8 cellular contexts compared by ENCODE assay signal in the genomic region with DNA sequence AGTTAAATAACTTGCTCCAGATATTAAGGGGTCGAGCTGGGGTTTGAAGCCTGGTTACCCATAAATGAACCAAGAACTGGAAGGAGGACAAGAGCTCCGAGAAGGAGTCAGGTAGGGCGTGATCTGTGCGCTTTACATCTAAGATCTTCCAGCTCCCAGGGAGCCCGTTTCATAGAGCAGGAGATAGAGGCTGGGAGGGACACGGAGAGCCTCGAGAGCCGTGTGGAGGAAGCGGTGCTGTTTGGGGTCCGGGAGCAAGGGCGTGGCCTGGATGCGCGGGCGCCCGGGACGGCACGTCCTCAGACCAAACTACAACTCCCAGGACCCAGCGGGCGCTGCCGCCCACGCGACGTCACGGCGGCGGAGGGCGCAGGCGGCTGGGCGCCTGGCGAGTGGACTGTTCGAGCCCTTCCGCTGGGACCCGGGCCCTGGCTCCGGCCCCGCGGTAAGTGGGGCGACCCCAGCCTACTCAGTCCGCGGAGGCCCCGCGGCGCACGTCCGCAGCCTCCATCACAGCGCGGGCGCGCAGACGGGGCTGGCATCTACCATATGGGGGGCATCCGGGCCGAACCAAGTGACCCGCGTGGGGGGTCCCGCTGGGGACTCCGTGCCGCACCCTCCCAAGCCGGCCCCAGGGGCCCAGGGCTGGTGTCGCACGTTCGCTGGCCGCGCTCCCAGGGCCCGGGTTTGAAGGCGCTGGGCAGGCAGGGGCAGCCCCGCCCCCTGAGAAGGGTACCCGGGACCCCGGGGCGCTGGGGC. TPM values are rescaled to one million over a fixed set of nuclear protein-coding genes. Genes with fewer than 3 reads are reported as not detected.
DNase-seq lines count a peak whose midpoint lies in the region; ATAC-seq and TF ChIP-seq lines count a peak whose summit lies in the region.

A gene (plus strand): TSS at position 352 of the 759 bp plus-strand sequence. CDS start 838 bp downstream, outside the sequence.

- no peak for TF ChIP-seq CTCF in natural killer cell (IDR thresholded peaks at IDR 0.05)

- intact Hi-C loops in activated T-helper 2 cell treated with anti-CD3 and anti-CD28 coated beads, Interferon-gamma antibody, Interleukin-2, Interleukin-4, amounts not matched to agents 10 μg/mL and 5 μg/mL and 100 μg/mL, durations not matched to agents 14 hours and 24 hours and 36 hours (cut with micrococcal nuclease), result loop anchor here (2.0 to 10.0 kb wide), 6 partner anchors 13 to 767 kb away; a partner anchor contains a TSS
- intact Hi-C loops in natural killer cell (cut with micrococcal nuclease), result loop anchor here (5.0 kb wide), 1 partner anchor 34 kb away; no protein-coding TSS in a partner anchor

- H3K4me1 Mint-ChIP-seq in activated T-helper 2 cell treated with anti-CD3 and anti-CD28 coated beads, Interferon-gamma antibody, Interleukin-2, Interleukin-4, amounts not matched to agents 10 μg/mL and 5 μg/mL and 100 μg/mL, durations not matched to agents 14 hours and 24 hours and 36 hours (ENCODE audit: low read depth), result peaks cover 18% of the 10 kb centered on the region
- peaks cover 19 to 25% of the 10 kb centered on the region in 2 donors for H3K4me1 Mint-ChIP-seq in natural killer cell
- peaks cover 44% of the 10 kb centered on the region for H3K4me1 Mint-ChIP-seq in stimulated activated naive CD8-positive, alpha-beta T cell treated with anti-CD3 and anti-CD28 coated beads, Interleukin-15, amount 100 ng/mL, for 72 hours

- peaks cover 38% of the 10 kb centered on the region for H3K36me3 Mint-ChIP-seq in activated T-helper 2 cell treated with anti-CD3 and anti-CD28 coated beads, Interferon-gamma antibody, Interleukin-2, Interleukin-4, amounts not matched to agents 10 μg/mL and 5 μg/mL and 100 μg/mL, durations not matched to agents 14 hours and 24 hours and 36 hours (ENCODE audit: low read depth)
- no peaks in the 10 kb centered on the region for H3K36me3 Mint-ChIP-seq in natural killer cell

- ATAC-seq in GM21423 (IDR thresholded peaks at IDR 0.05; ENCODE audit: unreplicated experiment) (peak; percentile 83), natural killer cell (peak; percentile 67 to 70 (median 69))
- peak; percentile 86 for ATAC-seq in stimulated activated naive CD8-positive, alpha-beta T cell treated with anti-CD3 and anti-CD28 coated beads, Interleukin-15, amount 100 ng/mL, for 72 hours

- no peaks in the 10 kb centered on the region for H3K9me3 Mint-ChIP-seq in activated T-helper 2 cell treated with anti-CD3 and anti-CD28 coated beads, Interferon-gamma antibody, Interleukin-2, Interleukin-4, amounts not matched to agents 10 μg/mL and 5 μg/mL and 100 μg/mL, durations not matched to agents 14 hours and 24 hours and 36 hours
- H3K9me3 Mint-ChIP-seq in natural killer cell, result no peaks in the 10 kb centered on the region
- no peaks in the 10 kb centered on the region for H3K9me3 Mint-ChIP-seq in stimulated activated naive CD8-positive, alpha-beta T cell treated with anti-CD3 and anti-CD28 coated beads, Interleukin-15, amount 100 ng/mL, for 72 hours

- peak within 1 kb of the TSS; percentile 90 for H3K4me3 ChIP-seq in HUES6 (ENCODE audit: low read depth, low read length)

- H3K4me1 ChIP-seq in HUES6 (ENCODE audit: control insufficient read depth, insufficient read depth, low read length), result peaks cover 7% of the 10 kb centered on the region; the same call in 1 of the 2 replicates

- no peaks in the 10 kb centered on the region for H3K27me3 Mint-ChIP-seq in activated T-helper 2 cell treated with anti-CD3 and anti-CD28 coated beads, Interferon-gamma antibody, Interleukin-2, Interleukin-4, amounts not matched to agents 10 μg/mL and 5 μg/mL and 100 μg/mL, durations not matched to agents 14 hours and 24 hours and 36 hours (ENCODE audit: low read depth)
- H3K27me3 Mint-ChIP-seq in natural killer cell (ENCODE audit: low read depth in 2 of 2), result no peaks in the 10 kb centered on the region
- H3K27me3 Mint-ChIP-seq in stimulated activated naive CD8-positive, alpha-beta T cell treated with anti-CD3 and anti-CD28 coated beads, Interleukin-15, amount 100 ng/mL, for 72 hours, result no peaks in the 10 kb centered on the region

- peak within 1 kb of the TSS; percentile 82 for H3K9ac ChIP-seq in HUES6 (ENCODE audit: low read length)

- H3K36me3 ChIP-seq in HUES6 (ENCODE audit: control insufficient read depth, insufficient read depth, low read length), result peaks cover 39% of the 10 kb centered on the region

- no peaks in the 10 kb centered on the region for H3K27me3 ChIP-seq in HUES6 (ENCODE audit: control insufficient read depth, insufficient read depth, low read length)

- H3K27ac Mint-ChIP-seq in activated T-helper 2 cell treated with anti-CD3 and anti-CD28 coated beads, Interferon-gamma antibody, Interleukin-2, Interleukin-4, amounts not matched to agents 10 μg/mL and 5 μg/mL and 100 μg/mL, durations not matched to agents 14 hours and 24 hours and 36 hours, result peak within 1 kb of the TSS; percentile 91
- H3K27ac Mint-ChIP-seq in natural killer cell, result peak within 1 kb of the TSS; percentile 64 to 76
- H3K27ac Mint-ChIP-seq in stimulated activated naive CD8-positive, alpha-beta T cell treated with anti-CD3 and anti-CD28 coated beads, Interleukin-15, amount 100 ng/mL, for 72 hours, result peak within 1 kb of the TSS; percentile 76 to 93

- peak within 1 kb of the TSS; percentile 32; the same call in 1 of the 2 replicates for H3K27ac ChIP-seq in HUES6 (ENCODE audit: low read depth, low read length)

- H3K4me3 Mint-ChIP-seq in activated T-helper 2 cell treated with anti-CD3 and anti-CD28 coated beads, Interferon-gamma antibody, Interleukin-2, Interleukin-4, amounts not matched to agents 10 μg/mL and 5 μg/mL and 100 μg/mL, durations not matched to agents 14 hours and 24 hours and 36 hours (ENCODE audit: low read depth), result peak within 1 kb of the TSS; percentile 85
- H3K4me3 Mint-ChIP-seq in natural killer cell, result peak within 1 kb of the TSS; percentile 89
- peak within 1 kb of the TSS; percentile 90 to 95 for H3K4me3 Mint-ChIP-seq in stimulated activated naive CD8-positive, alpha-beta T cell treated with anti-CD3 and anti-CD28 coated beads, Interleukin-15, amount 100 ng/mL, for 72 hours

- peaks cover 2% of the 10 kb centered on the region; the same call in 1 of the 2 replicates for H3K9me3 ChIP-seq in HUES6 (ENCODE audit: control insufficient read depth, insufficient read depth, low read depth, low read length)

- peak; percentile 67 for DNase-seq in DMS114 treated with DMSO at 0.1 percent for 48 hours (lab: John Stamatoyannopoulos, UW; ENCODE audit: unreplicated experiment)
- peak; percentile 76 for DNase-seq in RPMI7951 (ENCODE audit: low read depth)
- DNase-seq in activated T-helper 2 cell treated with anti-CD3 and anti-CD28 coated beads, Interferon-gamma antibody, Interleukin-2, Interleukin-4, amounts not matched to agents 10 μg/mL and 5 μg/mL and 100 μg/mL, durations not matched to agents 14 hours and 24 hours and 36 hours (ENCODE audit: low spot score), result peak; percentile 65
- peak; percentile 48 for DNase-seq in fibroblast of peridontal ligament (ENCODE audit: extremely low read depth)
- peak; percentile 47 for DNase-seq in natural killer cell
- DNase-seq in stimulated activated naive CD8-positive, alpha-beta T cell treated with anti-CD3 and anti-CD28 coated beads, Interleukin-15, amount 100 ng/mL, for 72 hours, result peak; percentile 69 to 76

RNA-seq across cellular contexts. Expression of the gene that starts here (rescaled TPM):
- 33.9 and 42.7 TPM in 2 replicates for total RNA-seq in RPMI7951 (2014; rRNA removed; shearing (Covaris generic))
- total RNA-seq in activated T-helper 2 cell treated with anti-CD3 and anti-CD28 coated beads, Interferon-gamma antibody, Interleukin-2, Interleukin-4, amounts not matched to agents 10 μg/mL and 5 μg/mL and 100 μg/mL, durations not matched to agents 14 hours and 24 hours and 36 hours, result 47.5 and 50.0 TPM in 2 replicates
- total RNA-seq in natural killer cell, result 10 to 100 TPM in 2 of 3 donors, 1 to 10 TPM in 1; 9.9 to 16.3 (median 12.1) TPM

Comparison
In these comparisons a context has a peak if more than half of its experiments do, and no peak if none do; other contexts are left out.
1. Peak in every context shown above with its lines: DNase-seq, ATAC-seq, H3K4me3 ChIP-seq and H3K27ac ChIP-seq.